In genomic region chr6:135179920-135180457, GRCh38 we compare ENCODE assay signal across 8 cellular contexts. TPM values are rescaled to one million over a fixed set of nuclear protein-coding genes. Genes with fewer than 3 reads are reported as not detected.
DNase-seq lines count a peak whose midpoint lies in the region; ATAC-seq and TF ChIP-seq lines count a peak whose summit lies in the region.

No MANE protein-coding gene starts in this region.

- no peak for TF ChIP-seq POLR2A in adrenal gland (IDR thresholded peaks at IDR 0.05)

- peak overlapping the region; percentile 71 for H3K4me3 Mint-ChIP-seq in activated CD4-positive, alpha-beta T cell treated with anti-CD3 and anti-CD28 coated beads, Interleukin-2, amount 10 ng/mL, durations not matched to agents 24 days and 14 days
- peak overlapping the region; percentile 81 to 86 for H3K4me3 Mint-ChIP-seq in stimulated activated naive B cell treated with anti-CD40 and anti-IgM and Interleukin-4, amounts not matched to agents 10 μg/mL and 1 μg/mL and 100 μg/mL, for 72 hours

- H3K9me3 ChIP-seq in SJCRH30 (replicated peaks) (no peaks in the 10 kb centered on the region), fibroblast of lung (ENCODE audit: control insufficient read depth, insufficient read depth, low read depth, low read length) (no peaks in the 10 kb centered on the region), adrenal gland (replicated peaks in 1 of 3) (no peaks in the 10 kb centered on the region)

- no peaks in the 10 kb centered on the region for H4K20me1 ChIP-seq in fibroblast of lung (ENCODE audit: control insufficient read depth, extremely low read depth, insufficient read depth, low read length)

- peak; percentile 61 for DNase-seq in activated CD4-positive, alpha-beta T cell treated with anti-CD3 and anti-CD28 coated beads, Interleukin-2, amount 10 ng/mL, durations not matched to agents 24 days and 14 days
- DNase-seq in activated CD4-positive, alpha-beta T cell treated with anti-CD3 and anti-CD28 coated beads, Interleukin-2, amount 50 U/mL, for 48 hours, result no peak
- DNase-seq in SJCRH30 (no peak), fibroblast of lung (ENCODE audit: low read depth in 2 of 2) (peak; percentile 11 to 17), dermis blood vessel endothelial cell (no peak), adrenal gland (no peak), NCI-H82 treated with DMSO at 0.1 percent for 48 hours (lab: John Stamatoyannopoulos, UW; ENCODE audit: unreplicated experiment) (no peak)
- no peak for DNase-seq in stimulated activated naive B cell treated with anti-CD40 and anti-IgM and Interleukin-4, amounts not matched to agents 10 μg/mL and 1 μg/mL and 100 μg/mL, for 72 hours

- peak overlapping the region; percentile 81 for H3K27ac Mint-ChIP-seq in activated CD4-positive, alpha-beta T cell treated with anti-CD3 and anti-CD28 coated beads, Interleukin-2, amount 10 ng/mL, durations not matched to agents 24 days and 14 days
- peak overlapping the region; percentile 93 for H3K27ac Mint-ChIP-seq in stimulated activated naive B cell treated with anti-CD40 and anti-IgM and Interleukin-4, amounts not matched to agents 10 μg/mL and 1 μg/mL and 100 μg/mL, for 72 hours

- intact Hi-C loops in activated CD4-positive, alpha-beta T cell treated with anti-CD3 and anti-CD28 coated beads, Interleukin-2, amount 10 ng/mL, durations not matched to agents 24 days and 14 days (cut with micrococcal nuclease), result loop anchor here (1.0 to 5.0 kb wide), 5 partner anchors 10 to 1107 kb away; partner anchors contain the start of genes BCLAF1 and HBS1L
- intact Hi-C loops in adrenal gland (cut with DNase I), result no loop called here

- TF ChIP-seq CTCF in fibroblast of lung (conservative IDR thresholded peaks at IDR 0.05 in 1 of 2, IDR thresholded peaks at IDR 0.05 in 1 of 2; ENCODE audit: low read depth in 1 of 2, low read length in 2 of 2) (no peak), adrenal gland (IDR thresholded peaks at IDR 0.05) (no peak)

- H3K36me3 ChIP-seq in SJCRH30 (no peaks in the 10 kb centered on the region; the same call in 1 of the 2 replicates), fibroblast of lung (ENCODE audit: control insufficient read depth, insufficient read depth, low read length) (no peaks in the 10 kb centered on the region), adrenal gland (replicated peaks in 1 of 2) (no peaks in the 10 kb centered on the region)

- no peaks in the 10 kb centered on the region for H3K27me3 Mint-ChIP-seq in activated CD4-positive, alpha-beta T cell treated with anti-CD3 and anti-CD28 coated beads, Interleukin-2, amount 10 ng/mL, durations not matched to agents 24 days and 14 days
- no peaks in the 10 kb centered on the region for H3K27me3 Mint-ChIP-seq in stimulated activated naive B cell treated with anti-CD40 and anti-IgM and Interleukin-4, amounts not matched to agents 10 μg/mL and 1 μg/mL and 100 μg/mL, for 72 hours

- no peaks in the 10 kb centered on the region for H3K9me3 Mint-ChIP-seq in activated CD4-positive, alpha-beta T cell treated with anti-CD3 and anti-CD28 coated beads, Interleukin-2, amount 10 ng/mL, durations not matched to agents 24 days and 14 days
- no peaks in the 10 kb centered on the region for H3K9me3 Mint-ChIP-seq in stimulated activated naive B cell treated with anti-CD40 and anti-IgM and Interleukin-4, amounts not matched to agents 10 μg/mL and 1 μg/mL and 100 μg/mL, for 72 hours

- H3K36me3 Mint-ChIP-seq in activated CD4-positive, alpha-beta T cell treated with anti-CD3 and anti-CD28 coated beads, Interleukin-2, amount 10 ng/mL, durations not matched to agents 24 days and 14 days (ENCODE audit: low read depth), result peaks cover 10% of the 10 kb centered on the region
- peaks cover 0 to 5% of the 10 kb centered on the region in 2 donors for H3K36me3 Mint-ChIP-seq in stimulated activated naive B cell treated with anti-CD40 and anti-IgM and Interleukin-4, amounts not matched to agents 10 μg/mL and 1 μg/mL and 100 μg/mL, for 72 hours

- WGBS in adrenal gland, 4 donors, result 17 to 24% (median 19%) methylated on average over 8 of the region's 8 CpGs

- no peaks in the 10 kb centered on the region for H3K79me2 ChIP-seq in fibroblast of lung (ENCODE audit: control insufficient read depth, insufficient read depth, low read length)

- H3K27me3 ChIP-seq in SJCRH30 (no peaks in the 10 kb centered on the region; the same call in 1 of the 2 replicates), fibroblast of lung (ENCODE audit: control insufficient read depth, insufficient read depth, low read length) (peaks cover 6% of the 10 kb centered on the region), adrenal gland (no peaks in the 10 kb centered on the region)

- no peak overlapping the region for H3K9ac ChIP-seq in fibroblast of lung (ENCODE audit: insufficient read depth, low read length)

- H2AFZ ChIP-seq in fibroblast of lung (ENCODE audit: low read length), result no peak overlapping the region

- H3K4me1 ChIP-seq in SJCRH30 (no peaks in the 10 kb centered on the region; the same call in 1 of the 2 replicates), fibroblast of lung (ENCODE audit: control insufficient read depth, extremely low read depth, insufficient read depth, low read length) (peaks cover 4% of the 10 kb centered on the region), adrenal gland (replicated peaks in 1 of 2) (peaks cover 22 to 28% of the 10 kb centered on the region in 2 donors)

- peak overlapping the region; percentile 32 for H3K4me3 ChIP-seq in SJCRH30
- peak overlapping the region in 2 of 4 experiments; percentile 18 to 64 for H3K4me3 ChIP-seq in fibroblast of lung (replicated peaks in 1 of 4; ENCODE audit: control extremely low read depth in 1 of 4, insufficient read depth in 1 of 4, low read depth in 3 of 4, low read length in 4 of 4)
- H3K4me3 ChIP-seq in adrenal gland, result peak overlapping the region in 1 of 4 donors; percentile 75

- H3K27ac ChIP-seq in SJCRH30 (no peak overlapping the region), fibroblast of lung (ENCODE audit: insufficient read depth, low read length) (no peak overlapping the region), adrenal gland (no peak overlapping the region)

- ATAC-seq in stimulated activated naive B cell treated with anti-CD40 and anti-IgM and Interleukin-4, amounts not matched to agents 10 μg/mL and 1 μg/mL and 100 μg/mL, for 72 hours (replicated peaks), result peak; percentile 7 to 12

- no peak overlapping the region for H3K4me2 ChIP-seq in fibroblast of lung (ENCODE audit: extremely low read depth, insufficient read depth, low read length)

- H3K4me1 Mint-ChIP-seq in activated CD4-positive, alpha-beta T cell treated with anti-CD3 and anti-CD28 coated beads, Interleukin-2, amount 10 ng/mL, durations not matched to agents 24 days and 14 days, result peaks cover 34% of the 10 kb centered on the region
- peaks cover 18 to 36% of the 10 kb centered on the region in 2 donors for H3K4me1 Mint-ChIP-seq in stimulated activated naive B cell treated with anti-CD40 and anti-IgM and Interleukin-4, amounts not matched to agents 10 μg/mL and 1 μg/mL and 100 μg/mL, for 72 hours

RNA-seq across cellular contexts. Expression of gene MYB, which starts 1.1 kb away (rescaled TPM):
- 44.1 and 44.2 TPM in 2 replicates for total RNA-seq in activated CD4-positive, alpha-beta T cell treated with anti-CD3 and anti-CD28 coated beads, Interleukin-2, amount 10 ng/mL, durations not matched to agents 24 days and 14 days
- total RNA-seq in SJCRH30 (2014; rRNA removed; shearing (Covaris generic)), result 5.3 and 6.4 TPM in 2 replicates
- total RNA-seq in fibroblast of lung (under 0.01 TPM in 1 of 2 replicates, not detected in the other), dermis blood vessel endothelial cell (0.17 and 0.19 TPM in 2 replicates), adrenal gland (10 to 100 TPM in 1 of 8 donors, 1 to 10 TPM in 2, under 1 TPM in 5; 0.14 to 11.8 (median 0.53) TPM)
- polyA plus RNA-seq in fibroblast of lung (0.16 and 0.35 TPM in 2 replicates), adrenal gland (1 to 10 TPM in 1 of 3 donors, under 1 TPM in 2; 0.72 to 1.3 (median 0.75) TPM)
- polyA plus RNA-seq in fibroblast of lung (2012), result 0.15 and 0.33 TPM in 2 replicates
- polyA minus RNA-seq in fibroblast of lung (ENCODE audit: low replicate concordance), result 6.4 TPM in 1 of 2 replicates, not detected in the other

Comparison
In these comparisons a context has a peak if more than half of its experiments do, and no peak if none do; other contexts are left out.
1. DNase-seq: peak in activated CD4-positive, alpha-beta T cell treated with anti-CD3 and anti-CD28 coated beads, Interleukin-2, amount 10 ng/mL, durations not matched to agents 24 days and 14 days (single experiment) and fibroblast of lung (2 of 2); none in activated CD4-positive, alpha-beta T cell treated with anti-CD3 and anti-CD28 coated beads, Interleukin-2, amount 50 U/mL, for 48 hours (0 of 2), SJCRH30 (0 of 2), stimulated activated naive B cell treated with anti-CD40 and anti-IgM and Interleukin-4, amounts not matched to agents 10 μg/mL and 1 μg/mL and 100 μg/mL, for 72 hours (single experiment), dermis blood vessel endothelial cell (single experiment), adrenal gland (0 of 7) and NCI-H82 treated with DMSO at 0.1 percent for 48 hours (single experiment).